Comparison of ENCODE assay signal across 1 cellular context in genomic region chr1:157090196-157090647, GRCh38.
A peak's percentile ranks its signal among the peaks of the same experiment; 100 is the strongest.
TF ChIP-seq lines count a peak whose summit lies in the region.

No MANE protein-coding gene starts in this region.

TF ChIP-seq in H1, 55 proteins besides CTCF, POLR2A, EP300 and RAD21:
- TF ChIP-seq TCF12 (IDR thresholded peaks at IDR 0.05; ENCODE audit: low read depth, low read length) (0 out of 2 replicates have a peak, but pooled peaks have one; percentile 71), TAF7 (optimal IDR thresholded peaks at IDR 0.05; ENCODE audit: borderline replicate concordance, low read depth, low read length) (peak; percentile 61), CEBPB (IDR thresholded peaks at IDR 0.05; ENCODE audit: low read depth, low read length) (no peak), SIN3A (conservative IDR thresholded peaks at IDR 0.05 in 1 of 2, IDR thresholded peaks at IDR 0.05 in 1 of 2; ENCODE audit: low read depth in 1 of 2, low read length in 2 of 2) (0 out of 4 replicates have a peak, but pooled peaks of 1 of the 2 experiments have one; percentile 23), SP1 (IDR thresholded peaks at IDR 0.05; ENCODE audit: low read depth, low read length) (no peak), YY1 (IDR thresholded peaks at IDR 0.05; ENCODE audit: low read depth, low read length) (peak; percentile 63; the same call in 1 of the 2 replicates), SP2 (IDR thresholded peaks at IDR 0.05; ENCODE audit: low read length) (no peak), RXRA (IDR thresholded peaks at IDR 0.05; ENCODE audit: insufficient read depth, low read depth, low read length) (no peak), SRF (IDR thresholded peaks at IDR 0.05; ENCODE audit: low read depth, low read length) (no peak), CBX8 (IDR thresholded peaks at IDR 0.05; ENCODE audit: borderline replicate concordance, low read depth, low read length) (no peak), GTF2F1 (IDR thresholded peaks at IDR 0.05; ENCODE audit: borderline replicate concordance, low read depth, low read length) (no peak), TBP (IDR thresholded peaks at IDR 0.05; ENCODE audit: low read depth, low read length) (0 out of 2 replicates have a peak, but pooled peaks have one; percentile 18), ASH2L (IDR thresholded peaks at IDR 0.05; ENCODE audit: low read length) (no peak), BCL11A (IDR thresholded peaks at IDR 0.05; ENCODE audit: low read depth in 2 of 2, low read length in 2 of 2) (no peak), RNF2 (IDR thresholded peaks at IDR 0.05; ENCODE audit: borderline replicate concordance, low read depth, low read length, missing control alignments, poor library complexity, severe bottlenecking) (no peak), CHD2 (IDR thresholded peaks at IDR 0.05; ENCODE audit: low read length) (no peak), GABPA (IDR thresholded peaks at IDR 0.05; ENCODE audit: borderline replicate concordance, insufficient read depth, low read length) (0 out of 2 replicates have a peak, but pooled peaks have one; percentile 41)
